Comparison of ENCODE assay signal across 8 cellular contexts in the genomic region with DNA sequence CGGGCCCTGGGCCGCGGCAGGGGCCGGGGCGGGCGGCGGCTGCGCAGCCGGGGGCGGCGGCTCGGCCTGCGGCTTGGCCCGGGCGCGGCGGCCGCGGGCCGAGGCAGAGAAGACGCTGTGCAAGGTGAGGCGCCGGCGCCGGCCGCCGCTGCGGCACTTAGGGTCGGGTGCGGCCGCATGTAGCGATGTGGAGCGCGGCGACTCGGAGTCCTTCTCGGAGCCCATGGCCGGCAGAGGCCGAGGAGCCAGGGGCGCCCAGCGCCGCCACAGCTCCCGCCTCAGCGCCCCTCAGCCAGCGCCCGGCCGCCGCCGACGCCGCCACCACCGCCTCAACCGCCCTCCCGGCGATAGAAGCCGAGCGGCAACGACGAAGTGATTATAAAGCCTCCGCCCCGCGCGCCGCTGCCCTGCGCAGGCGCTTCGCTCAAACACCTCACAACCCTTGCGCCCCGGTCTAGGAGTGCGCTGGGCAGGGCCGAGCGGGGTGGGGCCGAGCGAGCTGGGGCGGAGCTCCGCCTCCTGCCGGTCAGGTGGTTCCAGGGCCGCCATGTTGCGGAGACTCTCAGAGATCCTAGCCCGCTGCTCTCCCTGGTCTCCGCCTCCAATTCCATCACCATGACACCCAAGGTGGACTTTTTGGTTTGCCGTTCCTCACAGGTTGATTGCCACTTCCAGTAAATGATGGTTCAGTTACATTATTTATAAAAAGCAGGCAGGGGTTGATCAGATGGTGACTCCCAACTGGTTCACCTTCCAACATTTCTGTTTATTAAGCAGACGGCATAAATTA. TPM values are rescaled to one million over a fixed set of nuclear protein-coding genes. Genes with fewer than 3 reads are reported as not detected.
DNase-seq lines count a peak whose midpoint lies in the region; ATAC-seq lines count a peak whose summit lies in the region.

A gene with protein sequence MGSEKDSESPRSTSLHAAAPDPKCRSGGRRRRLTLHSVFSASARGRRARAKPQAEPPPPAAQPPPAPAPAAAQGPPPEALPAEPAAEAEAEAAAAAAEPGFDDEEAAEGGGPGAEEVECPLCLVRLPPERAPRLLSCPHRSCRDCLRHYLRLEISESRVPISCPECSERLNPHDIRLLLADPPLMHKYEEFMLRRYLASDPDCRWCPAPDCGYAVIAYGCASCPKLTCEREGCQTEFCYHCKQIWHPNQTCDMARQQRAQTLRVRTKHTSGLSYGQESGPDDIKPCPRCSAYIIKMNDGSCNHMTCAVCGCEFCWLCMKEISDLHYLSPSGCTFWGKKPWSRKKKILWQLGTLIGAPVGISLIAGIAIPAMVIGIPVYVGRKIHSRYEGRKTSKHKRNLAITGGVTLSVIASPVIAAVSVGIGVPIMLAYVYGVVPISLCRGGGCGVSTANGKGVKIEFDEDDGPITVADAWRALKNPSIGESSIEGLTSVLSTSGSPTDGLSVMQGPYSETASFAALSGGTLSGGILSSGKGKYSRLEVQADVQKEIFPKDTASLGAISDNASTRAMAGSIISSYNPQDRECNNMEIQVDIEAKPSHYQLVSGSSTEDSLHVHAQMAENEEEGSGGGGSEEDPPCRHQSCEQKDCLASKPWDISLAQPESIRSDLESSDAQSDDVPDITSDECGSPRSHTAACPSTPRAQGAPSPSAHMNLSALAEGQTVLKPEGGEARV (minus strand): TSS at position 349 of the 790 bp plus-strand sequence. CDS start 124 bp downstream, at position 225.

- peak; percentile 72 for ATAC-seq in GM21528 (IDR thresholded peaks at IDR 0.05; ENCODE audit: low FRiP score, unreplicated experiment)

- H3K4me3 Mint-ChIP-seq in IgD-negative memory B cell, result peak within 1 kb of the TSS; percentile 91 to 96 (median 94)

- H3K36me3 Mint-ChIP-seq in IgD-negative memory B cell, result no peaks in the 10 kb centered on the region

- peak within 1 kb of the TSS; percentile 76 for H3K27ac ChIP-seq in epithelial cell of prostate

- H3K4me1 Mint-ChIP-seq in IgD-negative memory B cell, result peaks cover 28 to 31% (median 28%) of the 10 kb centered on the region in 3 donors

- peak; percentile 98 for DNase-seq in DMS 273 (lab: John Stamatoyannopoulos, UW; ENCODE audit: unreplicated experiment)
- DNase-seq in OCI-M2 (lab: John Stamatoyannopoulos, UW; ENCODE audit: unreplicated experiment), result peak; percentile 66
- DNase-seq in activated T-cell treated with anti-CD3 and anti-CD28 coated beads for 4 hours, result peak; percentile 89
- peak; percentile 86 for DNase-seq in epithelial cell of prostate (ENCODE audit: low read depth, low spot score)
- DNase-seq in mucosa of gallbladder (ENCODE audit: low spot score), result peak; percentile 95
- peak; percentile 79 to 90 for DNase-seq in stimulated activated CD8-positive, alpha-beta memory T cell treated with anti-CD3 and anti-CD28 coated beads, Interleukin-4, amount 100 ng/mL, for 4 hours (ENCODE audit: low read depth in 2 of 2, low spot score in 1 of 2)

- no peaks in the 10 kb centered on the region for H3K27me3 Mint-ChIP-seq in IgD-negative memory B cell

- H3K9me3 Mint-ChIP-seq in IgD-negative memory B cell, result no peaks in the 10 kb centered on the region

- H3K27ac Mint-ChIP-seq in IgD-negative memory B cell, result peak within 1 kb of the TSS; percentile 89 to 93 (median 90)

RNA-seq across cellular contexts. Expression of the gene that starts here (rescaled TPM):
- 2.6 TPM for polyA plus RNA-seq in IgD-negative memory B cell
- 31.4 TPM for total RNA-seq in mucosa of gallbladder

Comparison
In these comparisons a context has a peak if more than half of its experiments do, and no peak if none do; other contexts are left out.
1. Peak in every context shown above with its lines: DNase-seq, ATAC-seq and H3K27ac ChIP-seq.